ENCODE assay signal across 15 cellular contexts in genomic region chr18:24560511-24560981, GRCh38.
DNase-seq lines count a peak whose midpoint lies in the region; ATAC-seq and TF ChIP-seq lines count a peak whose summit lies in the region.
"Had no signal": no experiment of that assay in that cellular context is flagged by ENCODE, and none has a peak within 500 bp of the region (broad histone marks: within the 10 kb centered on the region; RNA-seq: fewer than 3 reads in every experiment).

No MANE protein-coding gene starts in this region.

- H4K8ac ChIP-seq in mesenchymal stem cell (ENCODE audit: low read length) = no peak overlapping the region

- no peak overlapping the region for H3K4ac ChIP-seq in mesenchymal stem cell (ENCODE audit: low read depth in 1 of 2, low read length in 2 of 2)

- no peak overlapping the region for H2BK15ac ChIP-seq in mesenchymal stem cell (ENCODE audit: low read depth, poor library complexity, severe bottlenecking)

- H3K27me3 ChIP-seq in mesenchymal stem cell (ENCODE audit: control insufficient read depth in 1 of 2, insufficient read depth in 1 of 2, low read length in 2 of 2) = peaks cover 9 to 12% of the 10 kb centered on the region in 2 experiments

- no peak overlapping the region for H3K14ac ChIP-seq in mesenchymal stem cell (ENCODE audit: low read length in 2 of 2)

- H3K9ac ChIP-seq in mesenchymal stem cell (ENCODE audit: low read length) = no peak overlapping the region

- H3K4me1 Mint-ChIP-seq in Calu3 (ENCODE audit: low read depth, unreplicated experiment) (peaks cover 10% of the 10 kb centered on the region), nephron progenitor cell (peaks cover 49% of the 10 kb centered on the region)
- H3K4me1 Mint-ChIP-seq: activated naive CD8-positive, alpha-beta T cell treated with anti-CD3 and anti-CD28 coated beads for 36 hours; central memory CD8-positive, alpha-beta T cell had no signal

- no peaks in the 10 kb centered on the region for H3K9me3 ChIP-seq in mesenchymal stem cell (ENCODE audit: control insufficient read depth, low read length)

- TF ChIP-seq CTCF in Calu3 (IDR thresholded peaks at IDR 0.05; ENCODE audit: unreplicated experiment) = no peak
- TF ChIP-seq CTCF in epithelial cell of esophagus (IDR thresholded peaks at IDR 0.05; ENCODE audit: insufficient read depth, low read depth, low read length, missing control alignments) = no peak
- TF ChIP-seq CTCF in nephron progenitor cell (IDR thresholded peaks at IDR 0.05) = no peak

- no peak overlapping the region for H2BK120ac ChIP-seq in mesenchymal stem cell (ENCODE audit: low read depth, low read length)

- no peaks in the 10 kb centered on the region for H3K36me3 Mint-ChIP-seq in Calu3 (ENCODE audit: insufficient read depth, unreplicated experiment)
- no peaks in the 10 kb centered on the region for H3K36me3 Mint-ChIP-seq in nephron progenitor cell (ENCODE audit: low read depth)
- H3K36me3 Mint-ChIP-seq: activated naive CD8-positive, alpha-beta T cell treated with anti-CD3 and anti-CD28 coated beads for 36 hours; IgD-negative memory B cell had no signal

- no TSS peak for BruUV-seq in Calu3 (replicated peaks; lab: Mats Ljungman, UMichigan)

- no peak overlapping the region for H4K91ac ChIP-seq in mesenchymal stem cell (ENCODE audit: low read length)

- H3K79me1 ChIP-seq in mesenchymal stem cell (replicated peaks; ENCODE audit: low read length, poor library complexity, severe bottlenecking) = no peaks in the 10 kb centered on the region

- CTCF ChIA-PET in Calu3 (lab: Charles Lee) = no interaction called here

- no peak overlapping the region for H3K23ac ChIP-seq in mesenchymal stem cell (ENCODE audit: low read length in 2 of 2)

- intact Hi-C loops in Calu3 (cut with micrococcal nuclease; ENCODE audit: unreplicated experiment) = no loop called here

- H3K4me3 ChIP-seq in epithelial cell of esophagus (ENCODE audit: low read length) = no peak overlapping the region
- H3K4me3 ChIP-seq in mesenchymal stem cell (ENCODE audit: insufficient read depth in 1 of 2, low read depth in 1 of 2, low read length in 2 of 2) = no peak overlapping the region
- H3K4me3 ChIP-seq: heart right ventricle had no signal

- no peak overlapping the region for H2AK5ac ChIP-seq in mesenchymal stem cell (ENCODE audit: low read length, severe bottlenecking)

- H3K4me2 ChIP-seq in mesenchymal stem cell (ENCODE audit: low read length, poor library complexity, severe bottlenecking) = no peak overlapping the region

- DNase-seq in Calu3 (peak; percentile 49), epithelial cell of esophagus (ENCODE audit: low read depth) (peak; percentile 75), nephron progenitor cell (peak; percentile 31), mesenchymal stem cell (no peak)
- no peak for DNase-seq in stimulated activated CD4-positive, alpha-beta T cell treated with anti-CD3 and anti-CD28 coated beads, Interleukin-4, amount 100 ng/mL, for 1 hour
- DNase-seq: activated CD4-positive, alpha-beta T cell treated with anti-CD3 and anti-CD28 coated beads for 48 hours; activated naive CD8-positive, alpha-beta T cell treated with anti-CD3 and anti-CD28 coated beads for 36 hours; heart right ventricle; NCI-H510A treated with DMSO at 0.1 percent for 48 hours; RPMI8226 had no signal

- H3K4me1 ChIP-seq in mesenchymal stem cell (ENCODE audit: control insufficient read depth, insufficient read depth, low read depth, low read length) = peaks cover 2% of the 10 kb centered on the region
- H3K4me1 ChIP-seq: heart right ventricle had no signal

- WGBS in mesenchymal stem cell = 28% methylated on average over 6 of the region's 7 CpGs

- no peak overlapping the region for H2BK12ac ChIP-seq in mesenchymal stem cell (ENCODE audit: low read length in 2 of 2)

- H3K27me3 Mint-ChIP-seq in Calu3 (ENCODE audit: unreplicated experiment) = peaks cover 55% of the 10 kb centered on the region
- peaks cover 12% of the 10 kb centered on the region for H3K27me3 Mint-ChIP-seq in nephron progenitor cell (ENCODE audit: low read depth, poor library complexity)

- TF ChIP-seq RAD21 in Ishikawa (IDR thresholded peaks at IDR 0.05; ENCODE audit: low read depth) = no peak

- no peak overlapping the region for H3K27ac Mint-ChIP-seq in Calu3 (ENCODE audit: unreplicated experiment)
- H3K27ac Mint-ChIP-seq in nephron progenitor cell = no peak overlapping the region
- H3K27ac Mint-ChIP-seq: activated naive CD8-positive, alpha-beta T cell treated with anti-CD3 and anti-CD28 coated beads for 36 hours had no signal

- H3K18ac ChIP-seq in mesenchymal stem cell (ENCODE audit: low read depth in 1 of 2, low read length in 2 of 2) = no peak overlapping the region

- no peak overlapping the region for H3K27ac ChIP-seq in mesenchymal stem cell (ENCODE audit: low read length, poor library complexity, severe bottlenecking)
- H3K27ac ChIP-seq: heart right ventricle had no signal

- peak; percentile 61 for TF ChIP-seq EP300 in Ishikawa (IDR thresholded peaks at IDR 0.05; ENCODE audit: borderline replicate concordance)

- H3K9me3 Mint-ChIP-seq in Calu3 (ENCODE audit: low read depth, unreplicated experiment) (no peaks in the 10 kb centered on the region), nephron progenitor cell (no peaks in the 10 kb centered on the region)
- H3K9me3 Mint-ChIP-seq: activated naive CD8-positive, alpha-beta T cell treated with anti-CD3 and anti-CD28 coated beads for 36 hours; central memory CD8-positive, alpha-beta T cell had no signal

- H3K36me3 ChIP-seq in mesenchymal stem cell (ENCODE audit: control insufficient read depth in 1 of 2, insufficient read depth in 2 of 2, low read depth in 1 of 2, low read length in 2 of 2) = no peaks in the 10 kb centered on the region
- H3K36me3 ChIP-seq: heart right ventricle had no signal

- H2AFZ ChIP-seq in mesenchymal stem cell (ENCODE audit: low read depth, low read length) = no peak overlapping the region

- ATAC-seq in GM21367 (IDR thresholded peaks at IDR 0.05; ENCODE audit: unreplicated experiment) = no peak
- no peak for ATAC-seq in GM21723 (IDR thresholded peaks at IDR 0.05; ENCODE audit: unreplicated experiment)
- ATAC-seq: heart right ventricle had no signal

- no peak overlapping the region for H2BK5ac ChIP-seq in mesenchymal stem cell (ENCODE audit: low read depth, low read length, poor library complexity, severe bottlenecking)

- no peak overlapping the region for H3K4me3 Mint-ChIP-seq in Calu3 (ENCODE audit: low read depth, unreplicated experiment)
- peak overlapping the region; percentile 35 for H3K4me3 Mint-ChIP-seq in nephron progenitor cell
- H3K4me3 Mint-ChIP-seq: activated naive CD8-positive, alpha-beta T cell treated with anti-CD3 and anti-CD28 coated beads for 36 hours; central memory CD8-positive, alpha-beta T cell; IgD-negative memory B cell had no signal

TF ChIP-seq in Ishikawa, 13 proteins besides CTCF, POLR2A, EP300 and RAD21:
- TF ChIP-seq CEBPB (IDR thresholded peaks at IDR 0.05) (0 out of 2 replicates have a peak, but pooled peaks have one; percentile 30), TCF12 (IDR thresholded peaks at IDR 0.05; ENCODE audit: low read depth) (peak; percentile 75), TAF1 (IDR thresholded peaks at IDR 0.05; ENCODE audit: low read depth) (no peak), ZBTB7A (IDR thresholded peaks at IDR 0.05; ENCODE audit: low read depth) (no peak), NFIC (IDR thresholded peaks at IDR 0.05) (peak; percentile 35; the same call in 1 of the 2 replicates), TEAD4 (IDR thresholded peaks at IDR 0.05) (peak; percentile 89)
TF ChIP-seq in Ishikawa: peak in this region for 4.

Comparison
In these comparisons a context has a peak if more than half of its experiments do, and no peak if none do; other contexts are left out.
1. DNase-seq: peak in Calu3 (single experiment), epithelial cell of esophagus (single experiment) and nephron progenitor cell (single experiment); none in mesenchymal stem cell (single experiment) and stimulated activated CD4-positive, alpha-beta T cell treated with anti-CD3 and anti-CD28 coated beads, Interleukin-4, amount 100 ng/mL, for 1 hour (single experiment).